ENCODE assay signal across 6 cellular contexts in genomic region chr16:69326172-69326873, GRCh38. TPM values are rescaled to one million over a fixed set of nuclear protein-coding genes. Genes with fewer than 3 reads are reported as not detected.
DNase-seq lines count a peak whose midpoint lies in the region; ATAC-seq and TF ChIP-seq lines count a peak whose summit lies in the region.

No MANE protein-coding gene starts in this region.

- no peak overlapping the region for H4K5ac ChIP-seq in H9 (ENCODE audit: insufficient read length, low read depth, low read length)

- POLR2A ChIA-PET in naive thymus-derived CD8-positive, alpha-beta T cell (lab: Charles Lee), result interaction anchor here (0.8 to 5.8 kb wide), 5 partner anchors 9 to 14 kb away, joined by 4 to 31 read pairs (median 5); no protein-coding TSS in a partner anchor

- H3K9me3 ChIP-seq in H9 (ENCODE audit: control insufficient read depth, low read depth, low read length), result no peaks in the 10 kb centered on the region

- H2AK5ac ChIP-seq in H9 (ENCODE audit: insufficient read length, low read length), result no peak overlapping the region

- no peaks in the 10 kb centered on the region for H3K27me3 ChIP-seq in H9 (ENCODE audit: insufficient read depth, low read length)

- no peak for TF ChIP-seq CTCF in H9 (conservative IDR thresholded peaks at IDR 0.05)
- no peak for TF ChIP-seq CTCF in foreskin fibroblast (IDR thresholded peaks at IDR 0.05; ENCODE audit: low read depth, low read length)

- no peaks in the 10 kb centered on the region for H3K9me3 Mint-ChIP-seq in H9
- H3K9me3 Mint-ChIP-seq in activated T-cell treated with anti-CD3 and anti-CD28 coated beads, Interleukin-2, amount 50 U/mL, for 24 hours, result no peaks in the 10 kb centered on the region
- H3K9me3 Mint-ChIP-seq in naive thymus-derived CD8-positive, alpha-beta T cell, result no peaks in the 10 kb centered on the region

- no peak overlapping the region for H2BK20ac ChIP-seq in H9 (ENCODE audit: low read depth, low read length, poor library complexity, severe bottlenecking)

- H3K23ac ChIP-seq in H9 (ENCODE audit: insufficient read length, low read depth, low read length), result no peak overlapping the region

- no peak overlapping the region for H2BK120ac ChIP-seq in H9 (ENCODE audit: low read depth, low read length, poor library complexity, severe bottlenecking)

- no peak overlapping the region for H2AFZ ChIP-seq in H9 (ENCODE audit: low read length)

- no peak overlapping the region for H2BK12ac ChIP-seq in H9 (ENCODE audit: insufficient read length, low read depth, low read length)

- no CpG with 5 or more reads among the region's 7 CpGs for WGBS in H9 (ENCODE audit: extremely low coverage, insufficient read length, low lambda C conversion rate)

- no peak overlapping the region for H3T11ph ChIP-seq in H9 (ENCODE audit: low read length)

- no peaks in the 10 kb centered on the region; the same call in 1 of the 2 replicates for H3K27me3 Mint-ChIP-seq in H9 (ENCODE audit: low read depth)
- no peaks in the 10 kb centered on the region for H3K27me3 Mint-ChIP-seq in activated T-cell treated with anti-CD3 and anti-CD28 coated beads, Interleukin-2, amount 50 U/mL, for 24 hours
- H3K27me3 Mint-ChIP-seq in naive thymus-derived CD8-positive, alpha-beta T cell, result no peaks in the 10 kb centered on the region

- no peak overlapping the region for H2BK5ac ChIP-seq in H9 (ENCODE audit: insufficient read length, low read length)

- H3K18ac ChIP-seq in H9 (ENCODE audit: insufficient read length, low read depth, low read length), result no peak overlapping the region

- no peak overlapping the region for H3K9ac ChIP-seq in H9 (ENCODE audit: extremely low read depth, insufficient read length, low read length)

- no peak overlapping the region for H3K27ac ChIP-seq in H9 (ENCODE audit: insufficient read length, low read depth, low read length)

- H3K4me1 Mint-ChIP-seq in H9, result peaks cover 21 to 23% of the 10 kb centered on the region in 2 experiments
- H3K4me1 Mint-ChIP-seq in activated T-cell treated with anti-CD3 and anti-CD28 coated beads, Interleukin-2, amount 50 U/mL, for 24 hours (ENCODE audit: low read depth), result peaks cover 55% of the 10 kb centered on the region
- peaks cover 13 to 55% (median 48%) of the 10 kb centered on the region in 4 donors for H3K4me1 Mint-ChIP-seq in naive thymus-derived CD8-positive, alpha-beta T cell

- no peak overlapping the region for H3K4ac ChIP-seq in H9 (ENCODE audit: low read depth, low read length)

- no peak for ATAC-seq in naive thymus-derived CD8-positive, alpha-beta T cell
- ATAC-seq in HG02588 (IDR thresholded peaks at IDR 0.05; ENCODE audit: unreplicated experiment), result no peak

- H2BK15ac ChIP-seq in H9 (ENCODE audit: low read depth, low read length), result no peak overlapping the region

- H3K4me3 ChIP-seq in foreskin fibroblast (ENCODE audit: low read depth in 1 of 2, low read length in 2 of 2), result no peak overlapping the region

- no peaks in the 10 kb centered on the region for H3K4me1 ChIP-seq in H9 (ENCODE audit: insufficient read depth, low read length)

- H3K4me2 ChIP-seq in H9 (ENCODE audit: insufficient read depth, insufficient read length, low read length), result no peak overlapping the region

- peaks cover 6% of the 10 kb centered on the region for H3K23me2 ChIP-seq in H9 (ENCODE audit: insufficient read length, low read depth, low read length, poor library complexity, severe bottlenecking)

- no peak overlapping the region for H4K91ac ChIP-seq in H9 (ENCODE audit: insufficient read length, low read depth, low read length)

- no peak for DNase-seq in H9
- peak; percentile 29 for DNase-seq in activated T-cell treated with anti-CD3 and anti-CD28 coated beads, Interleukin-2, amount 50 U/mL, for 24 hours
- no peak for DNase-seq in naive thymus-derived CD8-positive, alpha-beta T cell
- DNase-seq in foreskin melanocyte, result no peak
- DNase-seq in foreskin fibroblast, result no peak

- H3K14ac ChIP-seq in H9 (ENCODE audit: insufficient read depth, low read length), result no peak overlapping the region

- peaks cover 2% of the 10 kb centered on the region for H4K20me1 ChIP-seq in H9 (ENCODE audit: control insufficient read depth, insufficient read depth, insufficient read length)

- H3K4me3 Mint-ChIP-seq in H9, result peak overlapping the region in 1 of 2 experiments; percentile 23; a peak in 1 of 5 replicates
- peak overlapping the region; percentile 87 for H3K4me3 Mint-ChIP-seq in activated T-cell treated with anti-CD3 and anti-CD28 coated beads, Interleukin-2, amount 50 U/mL, for 24 hours
- peak overlapping the region in 8 of 10 donors; percentile 19 to 68 (median 30) for H3K4me3 Mint-ChIP-seq in naive thymus-derived CD8-positive, alpha-beta T cell

- peaks cover 16% of the 10 kb centered on the region; the same call in 1 of the 2 replicates for H3K79me2 ChIP-seq in H9 (ENCODE audit: insufficient read depth, low read length)

- peaks cover 41 to 85% (median 71%) of the 10 kb centered on the region in 3 experiments for H3K36me3 Mint-ChIP-seq in H9 (ENCODE audit: insufficient read depth in 1 of 3, low read depth in 3 of 3)
- H3K36me3 Mint-ChIP-seq in activated T-cell treated with anti-CD3 and anti-CD28 coated beads, Interleukin-2, amount 50 U/mL, for 24 hours (ENCODE audit: low read depth), result peaks cover 88% of the 10 kb centered on the region
- H3K36me3 Mint-ChIP-seq in naive thymus-derived CD8-positive, alpha-beta T cell, result peaks cover 0 to 64% (median 2%) of the 10 kb centered on the region in 3 donors

- H3K79me1 ChIP-seq in H9 (ENCODE audit: insufficient read depth, low read depth, low read length, poor library complexity, severe bottlenecking), result peaks cover 5% of the 10 kb centered on the region

- peak overlapping the region in 2 of 3 experiments; percentile 58 to 59; a peak in 3 of 7 replicates for H3K27ac Mint-ChIP-seq in H9
- peak overlapping the region; percentile 81 for H3K27ac Mint-ChIP-seq in activated T-cell treated with anti-CD3 and anti-CD28 coated beads, Interleukin-2, amount 50 U/mL, for 24 hours
- H3K27ac Mint-ChIP-seq in naive thymus-derived CD8-positive, alpha-beta T cell, result peak overlapping the region in 8 of 10 donors; percentile 16 to 80 (median 61)

- H4K8ac ChIP-seq in H9 (replicated peaks; ENCODE audit: insufficient read length, low read depth, low read length), result no peak overlapping the region

- no peak overlapping the region for H3K56ac ChIP-seq in H9 (ENCODE audit: insufficient read length, low read depth, low read length)

RNA-seq across cellular contexts. Expression of gene PDF, which starts 4.1 kb away (rescaled TPM):
- 36.3 and 36.4 TPM in 2 replicates for total RNA-seq in H9 (2021)
- 10 to 100 TPM; 15.1 to 16.8 TPM for total RNA-seq in naive thymus-derived CD8-positive, alpha-beta T cell
- 10 to 100 TPM; 12.3 to 17.2 (median 13.8) TPM for polyA plus RNA-seq in naive thymus-derived CD8-positive, alpha-beta T cell

RNA-seq across cellular contexts. Expression of gene COG8, which starts 13.0 kb away (rescaled TPM):
- 52.3 and 55.3 TPM in 2 replicates for total RNA-seq in H9 (2021)
- total RNA-seq in naive thymus-derived CD8-positive, alpha-beta T cell, result 10 to 100 TPM; 62.0 to 65.5 TPM
- 10 to 100 TPM; 33.6 to 42.0 (median 39.6) TPM for polyA plus RNA-seq in naive thymus-derived CD8-positive, alpha-beta T cell

RNA-seq across cellular contexts. Expression of gene NIP7, which starts 13.2 kb away (rescaled TPM):
- 72.8 and 75.8 TPM in 2 replicates for total RNA-seq in H9 (2021)
- total RNA-seq in naive thymus-derived CD8-positive, alpha-beta T cell, result 10 to 100 TPM; 33.0 to 34.4 TPM
- 10 to 100 TPM; 17.6 to 24.8 (median 18.5) TPM for polyA plus RNA-seq in naive thymus-derived CD8-positive, alpha-beta T cell

RNA-seq across cellular contexts. Expression of gene VPS4A, which starts 15.2 kb away (rescaled TPM):
- total RNA-seq in H9 (2021), result 27.1 and 28.3 TPM in 2 replicates
- 10 to 100 TPM; 51.3 to 52.2 TPM for total RNA-seq in naive thymus-derived CD8-positive, alpha-beta T cell
- 10 to 100 TPM; 28.4 to 36.1 (median 29.1) TPM for polyA plus RNA-seq in naive thymus-derived CD8-positive, alpha-beta T cell

RNA-seq across cellular contexts. Expression of gene TMED6, which starts 25.3 kb away (rescaled TPM):
- total RNA-seq in H9 (2021), result 0.31 TPM in 1 of 2 replicates, not detected in the other
- total RNA-seq in naive thymus-derived CD8-positive, alpha-beta T cell, result 1 to 10 TPM; 4.5 to 5.2 TPM
- polyA plus RNA-seq in naive thymus-derived CD8-positive, alpha-beta T cell, result under 1 TPM in 1 of 3 donors, not detected in 2; 0.43 TPM
